8 cellular contexts compared by ENCODE assay signal in genomic region chr14:69693823-69694729, GRCh38.
DNase-seq lines count a peak whose midpoint lies in the region; ATAC-seq and TF ChIP-seq lines count a peak whose summit lies in the region.

No MANE protein-coding gene starts in this region.

- H3K27me3 Mint-ChIP-seq in chondrocyte (ENCODE audit: low read depth): no peaks in the 10 kb centered on the region
- no peaks in the 10 kb centered on the region for H3K27me3 Mint-ChIP-seq in neural crest cell (ENCODE audit: low read depth)

- TF ChIP-seq CTCF in chondrocyte (IDR thresholded peaks at IDR 0.05) (no peak), neural crest cell (conservative IDR thresholded peaks at IDR 0.05) (no peak)

- H3K27ac Mint-ChIP-seq in chondrocyte (ENCODE audit: unreplicated experiment): peak overlapping the region; percentile 33
- H3K27ac Mint-ChIP-seq in neural crest cell (ENCODE audit: unreplicated experiment): peak overlapping the region; percentile 30

- H3K4me3 Mint-ChIP-seq in chondrocyte (ENCODE audit: unreplicated experiment): no peak overlapping the region
- no peak overlapping the region for H3K4me3 Mint-ChIP-seq in neural crest cell

- no peak for DNase-seq in chondrocyte (ENCODE audit: low spot score)
- no peak for DNase-seq in neural crest cell (ENCODE audit: low read depth, low spot score)
- no peak for DNase-seq in iPS-NIHi11 (ENCODE audit: low spot score)

- no peak for TF ChIP-seq EP300 in Ishikawa (IDR thresholded peaks at IDR 0.05; ENCODE audit: borderline replicate concordance)

- H3K4me1 Mint-ChIP-seq in chondrocyte (ENCODE audit: low read depth): peaks cover 58% of the 10 kb centered on the region
- peaks cover 51% of the 10 kb centered on the region for H3K4me1 Mint-ChIP-seq in neural crest cell

- ATAC-seq in GM18517 (IDR thresholded peaks at IDR 0.05; ENCODE audit: unreplicated experiment) (peak; percentile 32), GM18502 (IDR thresholded peaks at IDR 0.05; ENCODE audit: poor library complexity, unreplicated experiment) (no peak), GM21576 (IDR thresholded peaks at IDR 0.05; ENCODE audit: unreplicated experiment) (no peak), HG02884 (IDR thresholded peaks at IDR 0.05; ENCODE audit: unreplicated experiment) (no peak)

- H3K9me3 Mint-ChIP-seq in chondrocyte (ENCODE audit: low read depth) (no peaks in the 10 kb centered on the region), neural crest cell (no peaks in the 10 kb centered on the region)

- H3K36me3 Mint-ChIP-seq in chondrocyte (ENCODE audit: low read depth) (peaks cover 3% of the 10 kb centered on the region), neural crest cell (ENCODE audit: low read depth) (no peaks in the 10 kb centered on the region)

- peak; percentile 7; the same call in 1 of the 2 replicates for TF ChIP-seq RAD21 in Ishikawa (IDR thresholded peaks at IDR 0.05; ENCODE audit: low read depth)

TF ChIP-seq in Ishikawa, 13 proteins besides CTCF, POLR2A, EP300 and RAD21:
- TF ChIP-seq MAX (IDR thresholded peaks at IDR 0.05) (peak; percentile 71), USF1 (IDR thresholded peaks at IDR 0.05) (no peak), NFIC (IDR thresholded peaks at IDR 0.05) (no peak)
TF ChIP-seq in Ishikawa: peak in this region for 1.
